In genomic region chr2:170716851-170717598, GRCh38 we compare ENCODE assay signal across 1 cellular context.
TF ChIP-seq lines count a peak whose summit lies in the region.

No MANE protein-coding gene starts in this region.

TF ChIP-seq in HepG2, 621 proteins besides CTCF, POLR2A, EP300 and RAD21 (continued from another document and continues in another):
- TF ChIP-seq, protein P1, sequence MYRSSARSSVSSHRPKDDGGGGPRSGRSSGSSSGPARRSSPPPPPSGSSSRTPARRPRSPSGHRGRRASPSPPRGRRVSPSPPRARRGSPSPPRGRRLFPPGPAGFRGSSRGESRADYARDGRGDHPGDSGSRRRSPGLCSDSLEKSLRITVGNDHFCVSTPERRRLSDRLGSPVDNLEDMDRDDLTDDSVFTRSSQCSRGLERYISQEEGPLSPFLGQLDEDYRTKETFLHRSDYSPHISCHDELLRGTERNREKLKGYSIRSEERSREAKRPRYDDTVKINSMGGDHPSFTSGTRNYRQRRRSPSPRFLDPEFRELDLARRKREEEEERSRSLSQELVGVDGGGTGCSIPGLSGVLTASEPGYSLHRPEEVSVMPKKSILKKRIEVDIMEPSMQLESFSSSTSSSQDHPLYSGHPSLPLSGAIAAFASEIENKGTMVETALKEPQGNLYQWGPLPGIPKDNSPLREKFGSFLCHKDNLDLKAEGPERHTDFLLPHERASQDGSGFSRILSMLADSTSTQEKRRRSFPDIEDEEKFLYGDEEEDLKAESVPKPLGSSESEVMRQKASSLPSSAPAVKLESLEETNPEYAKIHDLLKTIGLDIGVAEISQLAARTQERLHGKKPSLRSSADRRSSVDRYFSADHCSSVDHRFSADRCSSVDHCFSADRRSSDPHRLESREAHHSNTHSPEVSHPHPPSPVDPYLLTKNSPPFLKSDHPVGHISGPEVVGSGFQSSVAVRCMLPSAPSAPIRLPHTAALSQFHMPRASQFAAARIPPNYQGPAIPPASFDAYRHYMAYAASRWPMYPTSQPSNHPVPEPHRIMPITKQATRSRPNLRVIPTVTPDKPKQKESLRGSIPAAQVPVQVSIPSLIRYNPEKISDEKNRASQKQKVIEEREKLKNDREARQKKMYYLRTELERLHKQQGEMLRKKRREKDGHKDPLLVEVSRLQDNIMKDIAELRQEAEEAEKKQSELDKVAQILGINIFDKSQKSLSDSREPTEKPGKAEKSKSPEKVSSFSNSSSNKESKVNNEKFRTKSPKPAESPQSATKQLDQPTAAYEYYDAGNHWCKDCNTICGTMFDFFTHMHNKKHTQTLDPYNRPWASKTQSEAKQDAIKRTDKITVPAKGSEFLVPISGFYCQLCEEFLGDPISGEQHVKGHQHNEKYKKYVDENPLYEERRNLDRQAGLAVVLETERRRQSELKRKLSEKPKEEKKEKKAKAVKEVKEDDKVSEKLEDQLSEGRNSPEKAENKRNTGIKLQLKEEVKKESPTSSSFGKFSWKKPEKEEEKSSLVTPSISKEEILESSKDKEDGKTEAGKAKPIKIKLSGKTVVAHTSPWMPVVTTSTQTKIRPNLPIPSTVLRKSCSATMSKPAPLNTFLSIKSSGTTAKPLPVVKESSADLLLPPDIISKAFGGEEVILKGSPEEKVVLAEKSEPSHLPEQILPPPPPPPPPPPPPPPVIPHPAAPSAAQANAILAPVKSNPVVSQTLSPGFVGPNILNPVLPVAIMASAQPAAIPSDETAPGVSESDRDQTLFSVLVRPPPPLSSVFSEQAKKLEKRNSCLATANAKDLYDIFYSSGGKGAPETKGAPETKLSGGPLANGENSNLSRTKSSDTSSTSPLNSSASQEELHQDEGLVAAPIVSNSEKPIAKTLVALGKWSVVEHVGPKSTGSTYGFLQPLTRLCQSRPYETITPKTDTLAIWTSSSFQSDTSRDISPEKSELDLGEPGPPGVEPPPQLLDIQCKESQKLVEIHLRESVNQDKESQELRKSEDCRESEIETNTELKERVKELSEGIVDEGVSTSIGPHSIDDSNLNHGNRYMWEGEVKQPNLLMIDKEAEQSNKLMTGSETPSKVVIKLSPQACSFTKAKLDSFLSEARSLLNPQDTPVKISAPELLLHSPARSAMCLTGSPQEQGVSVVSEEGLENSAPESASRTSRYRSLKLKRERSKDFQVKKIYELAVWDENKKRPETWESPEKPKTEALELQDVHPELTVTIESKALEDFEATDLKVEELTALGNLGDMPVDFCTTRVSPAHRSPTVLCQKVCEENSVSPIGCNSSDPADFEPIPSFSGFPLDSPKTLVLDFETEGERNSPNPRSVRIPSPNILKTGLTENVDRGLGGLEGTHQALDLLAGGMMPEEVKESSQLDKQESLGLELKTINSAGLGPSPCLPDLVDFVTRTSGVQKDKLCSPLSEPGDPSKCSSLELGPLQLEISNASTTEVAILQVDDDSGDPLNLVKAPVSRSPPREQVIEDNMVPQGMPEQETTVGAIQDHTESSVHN (CRISPR knock-in tag; IDR thresholded peaks at IDR 0.05), result peak; percentile 96
- TF ChIP-seq ZBTB7B (CRISPR knock-in tag; IDR thresholded peaks at IDR 0.05), result peak; percentile 74; the same call in 1 of the 2 replicates
- TF ChIP-seq ZNF354B (CRISPR knock-in tag; IDR thresholded peaks at IDR 0.05), result no peak
- no peak for TF ChIP-seq RXRA (CRISPR knock-in tag; IDR thresholded peaks at IDR 0.05)
- TF ChIP-seq PHF5A (CRISPR knock-in tag; IDR thresholded peaks at IDR 0.05; ENCODE audit: low read depth, unreplicated experiment), result peak; percentile 29
- no peak for TF ChIP-seq ZNF576 (CRISPR knock-in tag; IDR thresholded peaks at IDR 0.05)
- peak; percentile 75 for TF ChIP-seq PATZ1 (CRISPR knock-in tag; IDR thresholded peaks at IDR 0.05)
- no peak for TF ChIP-seq RFX5 (IDR thresholded peaks at IDR 0.05; ENCODE audit: low read depth, low read length)
- no peak for TF ChIP-seq SRSF9 (IDR thresholded peaks at IDR 0.05; ENCODE audit: borderline replicate concordance, insufficient read depth, low read depth, low read length, poor library complexity, severe bottlenecking)
- TF ChIP-seq, protein P2, sequence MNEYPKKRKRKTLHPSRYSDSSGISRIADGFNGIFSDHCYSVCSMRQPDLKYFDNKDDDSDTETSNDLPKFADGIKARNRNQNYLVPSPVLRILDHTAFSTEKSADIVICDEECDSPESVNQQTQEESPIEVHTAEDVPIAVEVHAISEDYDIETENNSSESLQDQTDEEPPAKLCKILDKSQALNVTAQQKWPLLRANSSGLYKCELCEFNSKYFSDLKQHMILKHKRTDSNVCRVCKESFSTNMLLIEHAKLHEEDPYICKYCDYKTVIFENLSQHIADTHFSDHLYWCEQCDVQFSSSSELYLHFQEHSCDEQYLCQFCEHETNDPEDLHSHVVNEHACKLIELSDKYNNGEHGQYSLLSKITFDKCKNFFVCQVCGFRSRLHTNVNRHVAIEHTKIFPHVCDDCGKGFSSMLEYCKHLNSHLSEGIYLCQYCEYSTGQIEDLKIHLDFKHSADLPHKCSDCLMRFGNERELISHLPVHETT (CRISPR knock-in tag; conservative IDR thresholded peaks at IDR 0.05), result no peak; the same call in 1 of the 2 replicates
- TF ChIP-seq FLYWCH1 (CRISPR knock-in tag; IDR thresholded peaks at IDR 0.05), result no peak
- TF ChIP-seq ZNF891 (CRISPR knock-in tag; IDR thresholded peaks at IDR 0.05), result no peak; the same call in 1 of the 2 replicates
- peak; percentile 77; the same call in 1 of the 2 replicates for TF ChIP-seq PREB (CRISPR knock-in tag; IDR thresholded peaks at IDR 0.05)
- TF ChIP-seq ZBTB21 (CRISPR knock-in tag; IDR thresholded peaks at IDR 0.05), result no peak
- TF ChIP-seq, protein P3, sequence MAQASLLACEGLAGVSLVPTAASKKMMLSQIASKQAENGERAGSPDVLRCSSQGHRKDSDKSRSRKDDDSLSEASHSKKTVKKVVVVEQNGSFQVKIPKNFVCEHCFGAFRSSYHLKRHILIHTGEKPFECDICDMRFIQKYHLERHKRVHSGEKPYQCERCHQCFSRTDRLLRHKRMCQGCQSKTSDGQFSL (CRISPR knock-in tag; IDR thresholded peaks at IDR 0.05), result 0 out of 2 replicates have a peak, but pooled peaks have one; percentile 16
- TF ChIP-seq REST (IDR thresholded peaks at IDR 0.05; ENCODE audit: borderline replicate concordance in 1 of 2, low read depth in 1 of 2, low read length in 2 of 2), result 0 out of 4 replicates have a peak, but pooled peaks of 1 of the 2 experiments have one; percentile 46
- TF ChIP-seq, protein P4, sequence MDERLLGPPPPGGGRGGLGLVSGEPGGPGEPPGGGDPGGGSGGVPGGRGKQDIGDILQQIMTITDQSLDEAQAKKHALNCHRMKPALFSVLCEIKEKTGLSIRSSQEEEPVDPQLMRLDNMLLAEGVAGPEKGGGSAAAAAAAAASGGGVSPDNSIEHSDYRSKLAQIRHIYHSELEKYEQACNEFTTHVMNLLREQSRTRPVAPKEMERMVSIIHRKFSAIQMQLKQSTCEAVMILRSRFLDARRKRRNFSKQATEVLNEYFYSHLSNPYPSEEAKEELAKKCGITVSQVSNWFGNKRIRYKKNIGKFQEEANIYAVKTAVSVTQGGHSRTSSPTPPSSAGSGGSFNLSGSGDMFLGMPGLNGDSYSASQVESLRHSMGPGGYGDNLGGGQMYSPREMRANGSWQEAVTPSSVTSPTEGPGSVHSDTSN (CRISPR knock-in tag; IDR thresholded peaks at IDR 0.05), result no peak
- peak; percentile 95 for TF ChIP-seq TMF1 (CRISPR knock-in tag; IDR thresholded peaks at IDR 0.05; ENCODE audit: low read depth)
- no peak; the same call in 1 of the 2 replicates for TF ChIP-seq CSRNP1 (CRISPR knock-in tag; IDR thresholded peaks at IDR 0.05)
- TF ChIP-seq HNRNPL (IDR thresholded peaks at IDR 0.05; ENCODE audit: low read depth, low read length), result peak; percentile 91
- peak; percentile 74; the same call in 1 of the 2 replicates for TF ChIP-seq ZSCAN12 (CRISPR knock-in tag; IDR thresholded peaks at IDR 0.05)
- peak; percentile 54 for TF ChIP-seq PTBP1 (IDR thresholded peaks at IDR 0.05; ENCODE audit: low read depth, low read length, poor library complexity, severe bottlenecking)
- peak; percentile 97 for TF ChIP-seq ZNF704 (CRISPR knock-in tag; IDR thresholded peaks at IDR 0.05; ENCODE audit: borderline replicate concordance)
- TF ChIP-seq CBX5 (CRISPR knock-in tag; IDR thresholded peaks at IDR 0.05; ENCODE audit: borderline replicate concordance), result no peak; the same call in 1 of the 2 replicates
- TF ChIP-seq ZNF782 (CRISPR knock-in tag; IDR thresholded peaks at IDR 0.05; ENCODE audit: borderline replicate concordance), result peak; percentile 82; the same call in 1 of the 2 replicates
- no peak for TF ChIP-seq ZNF251 (CRISPR knock-in tag; IDR thresholded peaks at IDR 0.05)
- no peak for TF ChIP-seq SMARCE1 (IDR thresholded peaks at IDR 0.05; ENCODE audit: borderline replicate concordance)
- TF ChIP-seq ZNF10 (CRISPR knock-in tag; IDR thresholded peaks at IDR 0.05; ENCODE audit: borderline replicate concordance, low read depth), result 0 out of 2 replicates have a peak, but pooled peaks have one; percentile 40
- TF ChIP-seq MBNL3 (CRISPR knock-in tag; conservative IDR thresholded peaks at IDR 0.05), result no peak
